ENCODE assay signal across 2 cellular contexts in the genomic region with DNA sequence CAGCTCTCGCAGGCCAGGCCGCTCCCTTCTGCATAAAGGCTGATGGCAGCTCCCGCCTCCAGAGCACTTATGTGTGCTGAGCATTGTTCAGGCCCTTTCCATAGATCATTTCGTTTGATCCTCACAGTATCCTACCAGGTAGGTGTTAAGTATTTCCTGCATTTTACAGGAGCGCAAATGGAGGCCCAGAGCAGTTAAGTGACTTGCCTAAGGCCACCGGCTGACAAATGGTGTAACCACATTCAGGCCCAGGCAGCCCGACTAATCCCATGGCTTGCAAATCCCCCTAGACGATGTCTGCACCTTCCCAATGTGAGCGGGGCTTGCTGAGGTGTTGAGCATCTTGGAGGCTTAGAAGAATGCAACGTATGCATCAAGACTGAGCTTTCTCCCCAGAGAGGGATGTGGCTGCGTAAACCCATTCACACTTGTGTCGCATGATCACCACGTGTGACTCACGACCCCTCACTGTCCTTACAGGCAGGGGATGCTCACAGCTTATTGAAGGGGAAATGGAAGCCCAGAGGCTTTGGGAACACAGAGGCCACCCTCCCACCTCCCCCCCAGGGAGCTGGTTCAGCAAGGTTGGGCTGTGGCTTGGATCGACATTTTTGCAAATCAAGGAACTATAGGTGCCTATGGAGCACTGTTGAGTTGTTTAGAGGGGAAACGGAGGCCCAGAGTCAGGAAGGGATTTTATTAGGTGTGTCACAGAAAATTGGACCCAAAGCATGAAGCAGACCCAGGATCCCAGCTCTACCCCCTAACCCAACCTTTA.
TF ChIP-seq lines count a peak whose summit lies in the region.

No MANE protein-coding gene starts in this region.

TF ChIP-seq in GM23338, 12 proteins besides CTCF, POLR2A, EP300 and RAD21 (continued from another document):
- TF ChIP-seq, protein P1, sequence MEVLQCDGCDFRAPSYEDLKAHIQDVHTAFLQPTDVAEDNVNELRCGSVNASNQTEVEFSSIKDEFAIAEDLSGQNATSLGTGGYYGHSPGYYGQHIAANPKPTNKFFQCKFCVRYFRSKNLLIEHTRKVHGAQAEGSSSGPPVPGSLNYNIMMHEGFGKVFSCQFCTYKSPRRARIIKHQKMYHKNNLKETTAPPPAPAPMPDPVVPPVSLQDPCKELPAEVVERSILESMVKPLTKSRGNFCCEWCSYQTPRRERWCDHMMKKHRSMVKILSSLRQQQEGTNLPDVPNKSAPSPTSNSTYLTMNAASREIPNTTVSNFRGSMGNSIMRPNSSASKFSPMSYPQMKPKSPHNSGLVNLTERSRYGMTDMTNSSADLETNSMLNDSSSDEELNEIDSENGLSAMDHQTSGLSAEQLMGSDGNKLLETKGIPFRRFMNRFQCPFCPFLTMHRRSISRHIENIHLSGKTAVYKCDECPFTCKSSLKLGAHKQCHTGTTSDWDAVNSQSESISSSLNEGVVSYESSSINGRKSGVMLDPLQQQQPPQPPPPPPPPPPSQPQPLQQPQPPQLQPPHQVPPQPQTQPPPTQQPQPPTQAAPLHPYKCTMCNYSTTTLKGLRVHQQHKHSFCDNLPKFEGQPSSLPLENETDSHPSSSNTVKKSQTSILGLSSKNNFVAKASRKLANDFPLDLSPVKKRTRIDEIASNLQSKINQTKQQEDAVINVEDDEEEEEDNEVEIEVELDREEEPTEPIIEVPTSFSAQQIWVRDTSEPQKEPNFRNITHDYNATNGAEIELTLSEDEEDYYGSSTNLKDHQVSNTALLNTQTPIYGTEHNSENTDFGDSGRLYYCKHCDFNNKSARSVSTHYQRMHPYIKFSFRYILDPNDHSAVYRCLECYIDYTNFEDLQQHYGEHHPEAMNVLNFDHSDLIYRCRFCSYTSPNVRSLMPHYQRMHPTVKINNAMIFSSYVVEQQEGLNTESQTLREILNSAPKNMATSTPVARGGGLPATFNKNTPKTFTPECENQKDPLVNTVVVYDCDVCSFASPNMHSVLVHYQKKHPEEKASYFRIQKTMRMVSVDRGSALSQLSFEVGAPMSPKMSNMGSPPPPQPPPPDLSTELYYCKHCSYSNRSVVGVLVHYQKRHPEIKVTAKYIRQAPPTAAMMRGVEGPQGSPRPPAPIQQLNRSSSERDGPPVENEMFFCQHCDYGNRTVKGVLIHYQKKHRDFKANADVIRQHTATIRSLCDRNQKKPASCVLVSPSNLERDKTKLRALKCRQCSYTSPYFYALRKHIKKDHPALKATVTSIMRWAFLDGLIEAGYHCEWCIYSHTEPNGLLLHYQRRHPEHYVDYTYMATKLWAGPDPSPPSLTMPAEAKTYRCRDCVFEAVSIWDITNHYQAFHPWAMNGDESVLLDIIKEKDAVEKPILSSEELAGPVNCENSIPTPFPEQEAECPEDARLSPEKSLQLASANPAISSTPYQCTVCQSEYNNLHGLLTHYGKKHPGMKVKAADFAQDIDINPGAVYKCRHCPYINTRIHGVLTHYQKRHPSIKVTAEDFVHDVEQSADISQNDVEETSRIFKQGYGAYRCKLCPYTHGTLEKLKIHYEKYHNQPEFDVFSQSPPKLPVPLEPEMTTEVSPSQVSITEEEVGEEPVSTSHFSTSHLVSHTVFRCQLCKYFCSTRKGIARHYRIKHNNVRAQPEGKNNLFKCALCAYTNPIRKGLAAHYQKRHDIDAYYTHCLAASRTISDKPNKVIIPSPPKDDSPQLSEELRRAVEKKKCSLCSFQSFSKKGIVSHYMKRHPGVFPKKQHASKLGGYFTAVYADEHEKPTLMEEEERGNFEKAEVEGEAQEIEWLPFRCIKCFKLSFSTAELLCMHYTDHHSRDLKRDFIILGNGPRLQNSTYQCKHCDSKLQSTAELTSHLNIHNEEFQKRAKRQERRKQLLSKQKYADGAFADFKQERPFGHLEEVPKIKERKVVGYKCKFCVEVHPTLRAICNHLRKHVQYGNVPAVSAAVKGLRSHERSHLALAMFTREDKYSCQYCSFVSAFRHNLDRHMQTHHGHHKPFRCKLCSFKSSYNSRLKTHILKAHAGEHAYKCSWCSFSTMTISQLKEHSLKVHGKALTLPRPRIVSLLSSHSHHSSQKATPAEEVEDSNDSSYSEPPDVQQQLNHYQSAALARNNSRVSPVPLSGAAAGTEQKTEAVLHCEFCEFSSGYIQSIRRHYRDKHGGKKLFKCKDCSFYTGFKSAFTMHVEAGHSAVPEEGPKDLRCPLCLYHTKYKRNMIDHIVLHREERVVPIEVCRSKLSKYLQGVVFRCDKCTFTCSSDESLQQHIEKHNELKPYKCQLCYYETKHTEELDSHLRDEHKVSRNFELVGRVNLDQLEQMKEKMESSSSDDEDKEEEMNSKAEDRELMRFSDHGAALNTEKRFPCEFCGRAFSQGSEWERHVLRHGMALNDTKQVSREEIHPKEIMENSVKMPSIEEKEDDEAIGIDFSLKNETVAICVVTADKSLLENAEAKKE (CRISPR knock-in tag; IDR thresholded peaks at IDR 0.05): no peak
- TF ChIP-seq POLR2AphosphoS5 (IDR thresholded peaks at IDR 0.05; ENCODE audit: low read depth): no peak
- TF ChIP-seq CREB1 (CRISPR knock-in tag; IDR thresholded peaks at IDR 0.05; ENCODE audit: low read depth): no peak
- TF ChIP-seq ZNF331 (CRISPR knock-in tag; IDR thresholded peaks at IDR 0.05; ENCODE audit: low read depth): no peak

TF ChIP-seq in WTC11, 78 proteins besides CTCF, POLR2A, EP300 and RAD21:
- TF ChIP-seq, protein P2, sequence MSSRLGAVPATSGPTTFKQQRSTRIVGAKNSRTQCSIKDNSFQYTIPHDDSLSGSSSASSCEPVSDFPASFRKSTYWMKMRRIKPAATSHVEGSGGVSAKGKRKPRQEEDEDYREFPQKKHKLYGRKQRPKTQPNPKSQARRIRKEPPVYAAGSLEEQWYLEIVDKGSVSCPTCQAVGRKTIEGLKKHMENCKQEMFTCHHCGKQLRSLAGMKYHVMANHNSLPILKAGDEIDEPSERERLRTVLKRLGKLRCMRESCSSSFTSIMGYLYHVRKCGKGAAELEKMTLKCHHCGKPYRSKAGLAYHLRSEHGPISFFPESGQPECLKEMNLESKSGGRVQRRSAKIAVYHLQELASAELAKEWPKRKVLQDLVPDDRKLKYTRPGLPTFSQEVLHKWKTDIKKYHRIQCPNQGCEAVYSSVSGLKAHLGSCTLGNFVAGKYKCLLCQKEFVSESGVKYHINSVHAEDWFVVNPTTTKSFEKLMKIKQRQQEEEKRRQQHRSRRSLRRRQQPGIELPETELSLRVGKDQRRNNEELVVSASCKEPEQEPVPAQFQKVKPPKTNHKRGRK (CRISPR knock-in tag; IDR thresholded peaks at IDR 0.05; ENCODE audit: borderline replicate concordance): no peak
- no peak for TF ChIP-seq FOXK1 (CRISPR knock-in tag; IDR thresholded peaks at IDR 0.05)
- TF ChIP-seq MXD4 (CRISPR knock-in tag; IDR thresholded peaks at IDR 0.05; ENCODE audit: borderline replicate concordance): no peak
- no peak for TF ChIP-seq ZNF396 (CRISPR knock-in tag; IDR thresholded peaks at IDR 0.05; ENCODE audit: borderline replicate concordance)
- no peak for TF ChIP-seq NFE2L1 (CRISPR knock-in tag; IDR thresholded peaks at IDR 0.05)
- no peak for TF ChIP-seq SMAD4 (CRISPR knock-in tag; IDR thresholded peaks at IDR 0.05)
- TF ChIP-seq, protein P3, sequence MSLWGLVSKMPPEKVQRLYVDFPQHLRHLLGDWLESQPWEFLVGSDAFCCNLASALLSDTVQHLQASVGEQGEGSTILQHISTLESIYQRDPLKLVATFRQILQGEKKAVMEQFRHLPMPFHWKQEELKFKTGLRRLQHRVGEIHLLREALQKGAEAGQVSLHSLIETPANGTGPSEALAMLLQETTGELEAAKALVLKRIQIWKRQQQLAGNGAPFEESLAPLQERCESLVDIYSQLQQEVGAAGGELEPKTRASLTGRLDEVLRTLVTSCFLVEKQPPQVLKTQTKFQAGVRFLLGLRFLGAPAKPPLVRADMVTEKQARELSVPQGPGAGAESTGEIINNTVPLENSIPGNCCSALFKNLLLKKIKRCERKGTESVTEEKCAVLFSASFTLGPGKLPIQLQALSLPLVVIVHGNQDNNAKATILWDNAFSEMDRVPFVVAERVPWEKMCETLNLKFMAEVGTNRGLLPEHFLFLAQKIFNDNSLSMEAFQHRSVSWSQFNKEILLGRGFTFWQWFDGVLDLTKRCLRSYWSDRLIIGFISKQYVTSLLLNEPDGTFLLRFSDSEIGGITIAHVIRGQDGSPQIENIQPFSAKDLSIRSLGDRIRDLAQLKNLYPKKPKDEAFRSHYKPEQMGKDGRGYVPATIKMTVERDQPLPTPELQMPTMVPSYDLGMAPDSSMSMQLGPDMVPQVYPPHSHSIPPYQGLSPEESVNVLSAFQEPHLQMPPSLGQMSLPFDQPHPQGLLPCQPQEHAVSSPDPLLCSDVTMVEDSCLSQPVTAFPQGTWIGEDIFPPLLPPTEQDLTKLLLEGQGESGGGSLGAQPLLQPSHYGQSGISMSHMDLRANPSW (CRISPR knock-in tag; conservative IDR thresholded peaks at IDR 0.05; ENCODE audit: low read depth): no peak
- no peak for TF ChIP-seq SOX15 (CRISPR knock-in tag; IDR thresholded peaks at IDR 0.05)
- TF ChIP-seq, protein P4, sequence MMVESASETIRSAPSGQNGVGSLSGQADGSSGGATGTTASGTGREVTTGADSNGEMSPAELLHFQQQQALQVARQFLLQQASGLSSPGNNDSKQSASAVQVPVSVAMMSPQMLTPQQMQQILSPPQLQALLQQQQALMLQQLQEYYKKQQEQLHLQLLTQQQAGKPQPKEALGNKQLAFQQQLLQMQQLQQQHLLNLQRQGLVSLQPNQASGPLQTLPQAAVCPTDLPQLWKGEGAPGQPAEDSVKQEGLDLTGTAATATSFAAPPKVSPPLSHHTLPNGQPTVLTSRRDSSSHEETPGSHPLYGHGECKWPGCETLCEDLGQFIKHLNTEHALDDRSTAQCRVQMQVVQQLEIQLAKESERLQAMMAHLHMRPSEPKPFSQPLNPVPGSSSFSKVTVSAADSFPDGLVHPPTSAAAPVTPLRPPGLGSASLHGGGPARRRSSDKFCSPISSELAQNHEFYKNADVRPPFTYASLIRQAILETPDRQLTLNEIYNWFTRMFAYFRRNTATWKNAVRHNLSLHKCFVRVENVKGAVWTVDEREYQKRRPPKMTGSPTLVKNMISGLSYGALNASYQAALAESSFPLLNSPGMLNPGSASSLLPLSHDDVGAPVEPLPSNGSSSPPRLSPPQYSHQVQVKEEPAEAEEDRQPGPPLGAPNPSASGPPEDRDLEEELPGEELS (CRISPR knock-in tag; IDR thresholded peaks at IDR 0.05): no peak
- TF ChIP-seq OVOL2 (CRISPR knock-in tag; IDR thresholded peaks at IDR 0.05; ENCODE audit: borderline replicate concordance): no peak
- TF ChIP-seq, protein P5, sequence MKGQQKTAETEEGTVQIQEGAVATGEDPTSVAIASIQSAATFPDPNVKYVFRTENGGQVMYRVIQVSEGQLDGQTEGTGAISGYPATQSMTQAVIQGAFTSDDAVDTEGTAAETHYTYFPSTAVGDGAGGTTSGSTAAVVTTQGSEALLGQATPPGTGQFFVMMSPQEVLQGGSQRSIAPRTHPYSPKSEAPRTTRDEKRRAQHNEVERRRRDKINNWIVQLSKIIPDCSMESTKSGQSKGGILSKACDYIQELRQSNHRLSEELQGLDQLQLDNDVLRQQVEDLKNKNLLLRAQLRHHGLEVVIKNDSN (CRISPR knock-in tag; IDR thresholded peaks at IDR 0.05): no peak
- TF ChIP-seq MYBL2 (CRISPR knock-in tag; IDR thresholded peaks at IDR 0.05): no peak
- no peak for TF ChIP-seq KAT7 (CRISPR knock-in tag; IDR thresholded peaks at IDR 0.05; ENCODE audit: borderline replicate concordance)
- TF ChIP-seq, protein P6, sequence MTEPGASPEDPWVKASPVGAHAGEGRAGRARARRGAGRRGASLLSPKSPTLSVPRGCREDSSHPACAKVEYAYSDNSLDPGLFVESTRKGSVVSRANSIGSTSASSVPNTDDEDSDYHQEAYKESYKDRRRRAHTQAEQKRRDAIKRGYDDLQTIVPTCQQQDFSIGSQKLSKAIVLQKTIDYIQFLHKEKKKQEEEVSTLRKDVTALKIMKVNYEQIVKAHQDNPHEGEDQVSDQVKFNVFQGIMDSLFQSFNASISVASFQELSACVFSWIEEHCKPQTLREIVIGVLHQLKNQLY (CRISPR knock-in tag; IDR thresholded peaks at IDR 0.05): no peak
- TF ChIP-seq, protein P7, sequence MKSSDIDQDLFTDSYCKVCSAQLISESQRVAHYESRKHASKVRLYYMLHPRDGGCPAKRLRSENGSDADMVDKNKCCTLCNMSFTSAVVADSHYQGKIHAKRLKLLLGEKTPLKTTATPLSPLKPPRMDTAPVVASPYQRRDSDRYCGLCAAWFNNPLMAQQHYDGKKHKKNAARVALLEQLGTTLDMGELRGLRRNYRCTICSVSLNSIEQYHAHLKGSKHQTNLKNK (CRISPR knock-in tag; IDR thresholded peaks at IDR 0.05): no peak
- TF ChIP-seq, protein P8, sequence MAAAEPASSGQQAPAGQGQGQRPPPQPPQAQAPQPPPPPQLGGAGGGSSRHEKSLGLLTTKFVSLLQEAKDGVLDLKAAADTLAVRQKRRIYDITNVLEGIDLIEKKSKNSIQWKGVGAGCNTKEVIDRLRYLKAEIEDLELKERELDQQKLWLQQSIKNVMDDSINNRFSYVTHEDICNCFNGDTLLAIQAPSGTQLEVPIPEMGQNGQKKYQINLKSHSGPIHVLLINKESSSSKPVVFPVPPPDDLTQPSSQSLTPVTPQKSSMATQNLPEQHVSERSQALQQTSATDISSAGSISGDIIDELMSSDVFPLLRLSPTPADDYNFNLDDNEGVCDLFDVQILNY (CRISPR knock-in tag; IDR thresholded peaks at IDR 0.05): no peak
- TF ChIP-seq RORB (CRISPR knock-in tag; IDR thresholded peaks at IDR 0.05): no peak
- TF ChIP-seq, protein P9, sequence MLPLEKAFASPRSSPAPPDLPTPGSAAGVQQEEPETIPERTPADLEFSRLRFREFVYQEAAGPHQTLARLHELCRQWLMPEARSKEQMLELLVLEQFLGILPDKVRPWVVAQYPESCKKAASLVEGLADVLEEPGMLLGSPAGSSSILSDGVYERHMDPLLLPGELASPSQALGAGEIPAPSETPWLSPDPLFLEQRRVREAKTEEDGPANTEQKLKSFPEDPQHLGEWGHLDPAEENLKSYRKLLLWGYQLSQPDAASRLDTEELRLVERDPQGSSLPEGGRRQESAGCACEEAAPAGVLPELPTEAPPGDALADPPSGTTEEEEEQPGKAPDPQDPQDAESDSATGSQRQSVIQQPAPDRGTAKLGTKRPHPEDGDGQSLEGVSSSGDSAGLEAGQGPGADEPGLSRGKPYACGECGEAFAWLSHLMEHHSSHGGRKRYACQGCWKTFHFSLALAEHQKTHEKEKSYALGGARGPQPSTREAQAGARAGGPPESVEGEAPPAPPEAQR (CRISPR knock-in tag; IDR thresholded peaks at IDR 0.05): no peak
- TF ChIP-seq, protein P10, sequence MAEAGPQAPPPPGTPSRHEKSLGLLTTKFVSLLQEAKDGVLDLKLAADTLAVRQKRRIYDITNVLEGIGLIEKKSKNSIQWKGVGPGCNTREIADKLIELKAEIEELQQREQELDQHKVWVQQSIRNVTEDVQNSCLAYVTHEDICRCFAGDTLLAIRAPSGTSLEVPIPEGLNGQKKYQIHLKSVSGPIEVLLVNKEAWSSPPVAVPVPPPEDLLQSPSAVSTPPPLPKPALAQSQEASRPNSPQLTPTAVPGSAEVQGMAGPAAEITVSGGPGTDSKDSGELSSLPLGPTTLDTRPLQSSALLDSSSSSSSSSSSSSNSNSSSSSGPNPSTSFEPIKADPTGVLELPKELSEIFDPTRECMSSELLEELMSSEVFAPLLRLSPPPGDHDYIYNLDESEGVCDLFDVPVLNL (CRISPR knock-in tag; IDR thresholded peaks at IDR 0.05; ENCODE audit: borderline replicate concordance, low read depth): no peak
- no peak for TF ChIP-seq CREB1 (CRISPR knock-in tag; IDR thresholded peaks at IDR 0.05)
